In the genomic region with DNA sequence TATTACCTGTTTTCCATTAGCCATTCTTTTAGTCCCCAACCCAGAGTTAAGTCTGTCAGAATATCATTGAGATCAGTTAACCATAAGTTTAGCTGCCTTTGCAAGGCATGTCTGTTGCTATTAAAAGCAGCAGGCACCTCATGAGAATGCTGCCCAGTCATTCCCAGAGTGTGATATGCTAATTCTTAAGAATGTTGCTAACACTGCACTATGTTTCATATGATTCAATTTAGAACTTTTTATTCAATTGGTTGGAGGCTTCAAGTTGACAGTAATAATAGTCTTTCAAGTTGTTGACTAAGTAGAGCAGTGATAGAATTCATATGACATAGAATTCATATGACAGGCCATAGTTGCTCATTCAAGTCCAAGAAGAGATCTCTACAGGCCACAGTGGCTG, we compare ENCODE assay signal across 10 cellular contexts.
DNase-seq lines count a peak whose midpoint lies in the region; ATAC-seq and TF ChIP-seq lines count a peak whose summit lies in the region.
"Had no signal": no experiment of that assay in that cellular context is flagged by ENCODE, and none has a peak within 500 bp of the region (broad histone marks: within the 10 kb centered on the region; RNA-seq: fewer than 3 reads in every experiment).

No MANE protein-coding gene starts in this region.

- DNase-seq in stimulated activated CD4-positive, alpha-beta T cell treated with anti-CD3 and anti-CD28 coated beads, Interleukin-15, amount 100 ng/mL, for 24 hours = peak; percentile 50
- no peak for DNase-seq in stimulated activated CD4-positive, alpha-beta T cell treated with anti-CD3 and anti-CD28 coated beads, Interleukin-12 subunit alpha, Interleukin-12 subunit beta, amount 100 ng/mL, for 4 hours
- DNase-seq in epithelial cell of proximal tubule (ENCODE audit: low read depth) (peak; percentile 18), RWPE1 (ENCODE audit: low spot score) (no peak), Ammon's horn (ENCODE audit: low spot score) (no peak), NOMO-1 treated with DMSO at 0.1 percent for 48 hours (lab: John Stamatoyannopoulos, UW; ENCODE audit: unreplicated experiment) (no peak)
- DNase-seq in stimulated activated naive CD8-positive, alpha-beta T cell treated with anti-CD3 and anti-CD28 coated beads, Interleukin-15, amount 100 ng/mL, for 72 hours = peak; percentile 12 to 54
- DNase-seq: activated gamma-delta T cell treated with Interleukin-2 at 50 U/mL for 16 hours, NCI-H524 treated with DMSO at 0.1 percent for 48 hours had no signal

- CTCF ChIA-PET in RWPE1 (lab: Yijun Ruan, JAX) = no interaction called here

- TF ChIP-seq CTCF in epithelial cell of proximal tubule (conservative IDR thresholded peaks at IDR 0.05; ENCODE audit: low read depth, low read length) (no peak), RWPE1 (conservative IDR thresholded peaks at IDR 0.05; ENCODE audit: low read depth) (no peak)

- H3K9me3 Mint-ChIP-seq in stimulated activated naive CD8-positive, alpha-beta T cell treated with anti-CD3 and anti-CD28 coated beads, Interleukin-15, amount 100 ng/mL, for 72 hours = peaks cover 12 to 15% of the 10 kb centered on the region in 2 donors

- peak overlapping the region in 1 of 2 donors; percentile 5 for H3K4me3 Mint-ChIP-seq in stimulated activated naive CD8-positive, alpha-beta T cell treated with anti-CD3 and anti-CD28 coated beads, Interleukin-15, amount 100 ng/mL, for 72 hours

- no peak overlapping the region for H3K27ac ChIP-seq in RWPE1

- peak; percentile 87 for ATAC-seq in HG03565 (IDR thresholded peaks at IDR 0.05; ENCODE audit: unreplicated experiment)
- ATAC-seq in stimulated activated naive CD8-positive, alpha-beta T cell treated with anti-CD3 and anti-CD28 coated beads, Interleukin-15, amount 100 ng/mL, for 72 hours = peak; percentile 98

- H3K4me3 ChIP-seq in epithelial cell of proximal tubule (ENCODE audit: low read depth, low read length) = no peak overlapping the region

- POLR2A ChIA-PET in RWPE1 (lab: Yijun Ruan, JAX; ENCODE audit: low non-redundant PET) = no interaction called here

- peaks cover 13% of the 10 kb centered on the region for H3K4me1 Mint-ChIP-seq in stimulated activated naive CD8-positive, alpha-beta T cell treated with anti-CD3 and anti-CD28 coated beads, Interleukin-15, amount 100 ng/mL, for 72 hours

- no peak overlapping the region for H3K27ac Mint-ChIP-seq in stimulated activated naive CD8-positive, alpha-beta T cell treated with anti-CD3 and anti-CD28 coated beads, Interleukin-15, amount 100 ng/mL, for 72 hours

- no peaks in the 10 kb centered on the region for H3K27me3 Mint-ChIP-seq in stimulated activated naive CD8-positive, alpha-beta T cell treated with anti-CD3 and anti-CD28 coated beads, Interleukin-15, amount 100 ng/mL, for 72 hours

Comparison
In these comparisons a context has a peak if more than half of its experiments do, and no peak if none do; other contexts are left out.
1. DNase-seq: peak in stimulated activated CD4-positive, alpha-beta T cell treated with anti-CD3 and anti-CD28 coated beads, Interleukin-15, amount 100 ng/mL, for 24 hours (single experiment), epithelial cell of proximal tubule (single experiment) and stimulated activated naive CD8-positive, alpha-beta T cell treated with anti-CD3 and anti-CD28 coated beads, Interleukin-15, amount 100 ng/mL, for 72 hours (2 of 2); none in stimulated activated CD4-positive, alpha-beta T cell treated with anti-CD3 and anti-CD28 coated beads, Interleukin-12 subunit alpha, Interleukin-12 subunit beta, amount 100 ng/mL, for 4 hours (single experiment), RWPE1 (single experiment), Ammon's horn (single experiment) and NOMO-1 treated with DMSO at 0.1 percent for 48 hours (single experiment).